In the genomic region with DNA sequence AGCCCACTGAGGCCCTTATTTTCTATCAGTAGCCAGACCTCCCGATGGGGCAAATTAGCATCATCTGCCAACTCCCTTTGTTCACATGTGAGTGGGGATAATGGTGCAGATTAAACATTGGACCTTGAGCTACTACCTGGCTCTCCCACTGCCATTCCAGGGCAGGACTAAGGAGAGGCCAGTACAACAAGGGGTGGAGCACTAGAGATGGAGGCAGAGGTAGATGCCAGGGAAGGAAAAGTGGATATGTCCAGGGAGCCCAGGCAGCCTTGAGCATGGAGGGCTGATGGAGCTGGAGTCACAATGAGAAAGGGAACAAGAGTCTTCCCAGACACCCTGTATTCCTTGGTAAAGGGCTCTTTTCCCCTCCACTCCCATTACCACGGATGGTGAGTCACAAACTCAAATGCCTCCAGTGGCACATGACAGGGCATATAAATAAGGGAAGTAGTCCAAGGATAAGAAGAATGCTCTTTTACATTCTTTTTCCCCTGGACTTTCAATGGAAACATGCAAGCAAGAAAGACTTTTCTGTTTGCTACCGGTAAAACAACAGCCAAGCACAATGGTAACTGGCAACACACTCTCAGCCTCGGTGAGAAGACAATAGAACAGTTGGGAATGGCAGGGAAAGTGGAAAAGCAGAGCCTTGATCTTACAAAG, we compare ENCODE assay signal across 1 cellular context.
TF ChIP-seq lines count a peak whose summit lies in the region.

No MANE protein-coding gene starts in this region.

TF ChIP-seq in SK-N-SH, 30 proteins besides CTCF, POLR2A, EP300 and RAD21 (continued from another document):
- TF ChIP-seq, protein P1, sequence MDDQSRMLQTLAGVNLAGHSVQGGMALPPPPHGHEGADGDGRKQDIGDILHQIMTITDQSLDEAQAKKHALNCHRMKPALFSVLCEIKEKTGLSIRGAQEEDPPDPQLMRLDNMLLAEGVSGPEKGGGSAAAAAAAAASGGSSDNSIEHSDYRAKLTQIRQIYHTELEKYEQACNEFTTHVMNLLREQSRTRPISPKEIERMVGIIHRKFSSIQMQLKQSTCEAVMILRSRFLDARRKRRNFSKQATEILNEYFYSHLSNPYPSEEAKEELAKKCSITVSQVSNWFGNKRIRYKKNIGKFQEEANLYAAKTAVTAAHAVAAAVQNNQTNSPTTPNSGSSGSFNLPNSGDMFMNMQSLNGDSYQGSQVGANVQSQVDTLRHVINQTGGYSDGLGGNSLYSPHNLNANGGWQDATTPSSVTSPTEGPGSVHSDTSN (IDR thresholded peaks at IDR 0.05), result peak; percentile 16; the same call in 1 of the 2 replicates
- TF ChIP-seq, protein P2, sequence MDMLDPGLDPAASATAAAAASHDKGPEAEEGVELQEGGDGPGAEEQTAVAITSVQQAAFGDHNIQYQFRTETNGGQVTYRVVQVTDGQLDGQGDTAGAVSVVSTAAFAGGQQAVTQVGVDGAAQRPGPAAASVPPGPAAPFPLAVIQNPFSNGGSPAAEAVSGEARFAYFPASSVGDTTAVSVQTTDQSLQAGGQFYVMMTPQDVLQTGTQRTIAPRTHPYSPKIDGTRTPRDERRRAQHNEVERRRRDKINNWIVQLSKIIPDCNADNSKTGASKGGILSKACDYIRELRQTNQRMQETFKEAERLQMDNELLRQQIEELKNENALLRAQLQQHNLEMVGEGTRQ (IDR thresholded peaks at IDR 0.05; ENCODE audit: borderline replicate concordance, low read depth, low read length), result no peak
- TF ChIP-seq ELF1 (IDR thresholded peaks at IDR 0.05) (no peak), JUND (IDR thresholded peaks at IDR 0.05) (peak; percentile 13; the same call in 1 of the 2 replicates), NFIC (IDR thresholded peaks at IDR 0.05; ENCODE audit: borderline replicate concordance) (0 out of 2 replicates have a peak, but pooled peaks have one; percentile 14)
